13 cellular contexts compared by ENCODE assay signal in the genomic region with DNA sequence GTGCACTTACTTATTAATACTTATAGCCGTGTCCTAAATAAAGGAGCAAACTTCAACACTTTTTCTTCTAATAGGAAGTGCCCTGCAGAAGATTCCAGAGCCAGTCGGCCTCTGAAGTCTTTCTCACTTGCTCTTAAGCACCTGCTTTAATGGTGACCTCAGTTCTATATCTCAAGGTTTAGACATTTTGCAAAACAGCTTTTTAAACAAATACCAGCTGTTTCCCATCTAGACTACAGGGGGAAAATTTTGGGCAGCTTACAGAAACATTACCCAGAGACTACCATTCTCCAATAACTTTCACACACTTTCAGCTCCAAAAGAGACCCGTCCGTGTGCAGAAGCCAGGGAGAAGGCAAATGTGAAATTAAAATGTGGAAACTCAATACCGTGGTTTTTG.
DNase-seq lines count a peak whose midpoint lies in the region; ATAC-seq, FAIRE-seq and TF ChIP-seq lines count a peak whose summit lies in the region.
"Had no signal": no experiment of that assay in that cellular context is flagged by ENCODE, and none has a peak within 500 bp of the region (broad histone marks: within the 10 kb centered on the region; RNA-seq: fewer than 3 reads in every experiment).

No MANE protein-coding gene starts in this region.

- H3K9me3 Mint-ChIP-seq in stimulated activated naive B cell treated with anti-CD40 and anti-IgM and Interleukin-4, amounts not matched to agents 10 μg/mL and 1 μg/mL and 100 μg/mL, for 72 hours, result peaks cover 0 to 3% of the 10 kb centered on the region in 2 donors

- H3K27me3 ChIP-seq in layer of hippocampus (ENCODE audit: control insufficient read depth, insufficient read depth, low read length), result no peaks in the 10 kb centered on the region
- no peaks in the 10 kb centered on the region for H3K27me3 ChIP-seq in left lung
- H3K27me3 ChIP-seq: body of pancreas had no signal

- intact Hi-C loops in left lung (cut with DNase I), result no loop called here

- peaks cover 50 to 84% of the 10 kb centered on the region in 2 donors for H3K4me1 Mint-ChIP-seq in stimulated activated naive B cell treated with anti-CD40 and anti-IgM and Interleukin-4, amounts not matched to agents 10 μg/mL and 1 μg/mL and 100 μg/mL, for 72 hours

- no peak overlapping the region for H3K4me3 ChIP-seq in left lung
- H3K4me3 ChIP-seq: body of pancreas had no signal

- H3K9me3 ChIP-seq in left lung, result no peaks in the 10 kb centered on the region
- H3K9me3 ChIP-seq: body of pancreas had no signal

- no peaks in the 10 kb centered on the region for H3K36me3 ChIP-seq in left lung

- peaks cover 60 to 73% of the 10 kb centered on the region in 2 donors for H3K36me3 Mint-ChIP-seq in stimulated activated naive B cell treated with anti-CD40 and anti-IgM and Interleukin-4, amounts not matched to agents 10 μg/mL and 1 μg/mL and 100 μg/mL, for 72 hours

- no peak overlapping the region for H3K4me3 Mint-ChIP-seq in stimulated activated naive B cell treated with anti-CD40 and anti-IgM and Interleukin-4, amounts not matched to agents 10 μg/mL and 1 μg/mL and 100 μg/mL, for 72 hours

- no peaks in the 10 kb centered on the region for H3K27me3 Mint-ChIP-seq in stimulated activated naive B cell treated with anti-CD40 and anti-IgM and Interleukin-4, amounts not matched to agents 10 μg/mL and 1 μg/mL and 100 μg/mL, for 72 hours

- peaks cover 0 to 6% of the 10 kb centered on the region in 2 donors for H3K4me1 ChIP-seq in left lung

- peak; percentile 48 for FAIRE-seq in GM19239 (lab: Jason Lieb, UNC)

- DNase-seq in GM19239 (ENCODE audit: insufficient read length, low spot score), result no peak
- DNase-seq in caudate nucleus (lab: John Stamatoyannopoulos, UW), result no peak
- DNase-seq in stimulated activated naive B cell treated with anti-CD40 and anti-IgM and Interleukin-4, amounts not matched to agents 10 μg/mL and 1 μg/mL and 100 μg/mL, for 72 hours, result no peak
- no peak for DNase-seq in Ammon's horn (ENCODE audit: low spot score)
- no peak for DNase-seq in left lung
- no peak for DNase-seq in DMS53 (lab: John Stamatoyannopoulos, UW)
- no peak for DNase-seq in T1000 (lab: John Stamatoyannopoulos, UW)
- DNase-seq: body of pancreas, DMS79 treated with DMSO at 0.1 percent for 48 hours, NCI-H1694 had no signal

- no peak for ATAC-seq in stimulated activated naive B cell treated with anti-CD40 and anti-IgM and Interleukin-4, amounts not matched to agents 10 μg/mL and 1 μg/mL and 100 μg/mL, for 72 hours (replicated peaks)
- no peak for ATAC-seq in left lung
- ATAC-seq: body of pancreas, HCT116 had no signal

- peak overlapping the region; percentile 84 for H3K27ac ChIP-seq in caudate nucleus (ENCODE audit: low read depth, low read length)
- peak overlapping the region; percentile 15 for H3K27ac ChIP-seq in layer of hippocampus (ENCODE audit: low read depth, low read length)
- peak overlapping the region in 1 of 2 donors; percentile 41 for H3K27ac ChIP-seq in left lung
- H3K27ac ChIP-seq: body of pancreas, epithelial cell of prostate had no signal

- H3K27ac Mint-ChIP-seq in stimulated activated naive B cell treated with anti-CD40 and anti-IgM and Interleukin-4, amounts not matched to agents 10 μg/mL and 1 μg/mL and 100 μg/mL, for 72 hours, result peak overlapping the region; percentile 42

- TF ChIP-seq CTCF in left lung (IDR thresholded peaks at IDR 0.05), result no peak
